ENCODE assay signal across 8 cellular contexts in the genomic region with DNA sequence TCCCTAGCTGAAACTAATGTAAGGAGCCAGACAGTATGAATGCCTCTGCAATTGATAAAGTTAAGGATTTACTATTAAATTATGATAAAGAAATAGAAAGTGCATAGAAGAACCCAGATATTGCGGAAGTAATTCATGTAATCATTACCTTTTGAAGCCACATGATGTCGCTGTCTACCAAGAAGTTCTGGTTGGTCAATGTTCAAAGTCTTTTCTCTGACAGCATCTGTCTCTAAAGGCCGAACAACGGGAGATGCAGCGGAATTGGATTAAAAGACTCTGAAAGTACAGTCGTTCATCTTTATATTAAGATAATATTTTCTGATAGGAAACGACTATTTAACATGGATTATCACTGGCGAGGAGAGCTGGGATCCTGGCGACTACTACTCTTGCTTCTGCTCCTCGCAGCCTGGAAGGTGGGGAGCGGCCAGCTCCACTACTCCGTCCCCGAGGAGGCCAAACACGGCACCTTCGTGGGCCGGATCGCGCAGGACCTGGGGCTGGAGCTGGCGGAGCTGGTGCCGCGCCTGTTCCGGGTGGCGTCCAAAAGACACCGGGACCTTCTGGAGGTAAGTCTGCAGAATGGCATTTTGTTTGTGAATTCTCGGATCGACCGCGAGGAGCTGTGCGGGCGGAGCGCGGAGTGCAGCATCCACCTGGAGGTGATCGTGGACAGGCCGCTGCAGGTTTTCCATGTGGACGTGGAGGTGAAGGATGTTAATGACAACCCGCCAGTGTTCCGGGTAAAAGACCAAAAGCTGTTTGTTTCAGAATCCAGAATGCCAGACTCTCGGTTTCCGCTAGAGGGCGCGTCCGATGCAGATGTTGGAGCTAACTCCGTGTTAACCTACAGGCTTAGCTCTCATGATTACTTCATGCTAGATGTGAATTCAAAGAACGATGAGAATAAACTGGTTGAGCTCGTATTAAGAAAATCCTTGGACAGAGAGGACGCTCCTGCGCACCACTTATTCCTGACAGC. TPM values are rescaled to one million over a fixed set of nuclear protein-coding genes. Genes with fewer than 3 reads are reported as not detected.
A peak's percentile ranks its signal among the peaks of the same experiment; 100 is the strongest.
DNase-seq lines count a peak whose midpoint lies in the region; ATAC-seq and TF ChIP-seq lines count a peak whose summit lies in the region.

A gene with protein sequence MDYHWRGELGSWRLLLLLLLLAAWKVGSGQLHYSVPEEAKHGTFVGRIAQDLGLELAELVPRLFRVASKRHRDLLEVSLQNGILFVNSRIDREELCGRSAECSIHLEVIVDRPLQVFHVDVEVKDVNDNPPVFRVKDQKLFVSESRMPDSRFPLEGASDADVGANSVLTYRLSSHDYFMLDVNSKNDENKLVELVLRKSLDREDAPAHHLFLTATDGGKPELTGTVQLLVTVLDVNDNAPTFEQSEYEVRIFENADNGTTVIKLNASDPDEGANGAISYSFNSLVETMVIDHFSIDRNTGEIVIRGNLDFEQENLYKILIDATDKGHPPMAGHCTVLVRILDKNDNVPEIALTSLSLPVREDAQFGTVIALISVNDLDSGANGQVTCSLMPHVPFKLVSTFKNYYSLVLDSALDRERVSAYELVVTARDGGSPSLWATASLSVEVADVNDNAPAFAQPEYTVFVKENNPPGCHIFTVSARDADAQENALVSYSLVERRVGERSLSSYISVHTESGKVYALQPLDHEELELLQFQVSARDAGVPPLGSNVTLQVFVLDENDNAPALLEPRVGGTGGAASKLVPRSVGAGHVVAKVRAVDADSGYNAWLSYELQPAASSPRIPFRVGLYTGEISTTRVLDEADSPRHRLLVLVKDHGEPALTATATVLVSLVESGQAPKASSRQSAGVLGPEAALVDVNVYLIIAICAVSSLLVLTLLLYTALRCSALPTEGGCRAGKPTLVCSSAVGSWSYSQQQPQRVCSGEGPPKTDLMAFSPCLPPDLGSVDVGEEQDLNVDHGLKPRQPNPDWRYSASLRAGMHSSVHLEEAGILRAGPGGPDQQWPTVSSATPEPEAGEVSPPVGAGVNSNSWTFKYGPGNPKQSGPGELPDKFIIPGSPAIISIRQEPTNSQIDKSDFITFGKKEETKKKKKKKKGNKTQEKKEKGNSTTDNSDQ (plus strand): TSS at position 210 of the 985 bp plus-strand sequence. CDS start 135 bp downstream, at position 345.

- DNase-seq in AG09309 (ENCODE audit: low read depth) = no peak
- DNase-seq in H7 = peak; percentile 78
- DNase-seq in PC-3 = peak; percentile 73
- DNase-seq in foreskin keratinocyte = no peak
- no peak for DNase-seq in body of pancreas
- DNase-seq in activated effector memory CD4-positive, alpha-beta T cell treated with Interleukin-2 at 50 U/mL for 16 hours = no peak
- DNase-seq in left colon = no peak
- no peak for DNase-seq in left cardiac atrium

- peak within 1 kb of the TSS; percentile 44; the same call in 1 of the 2 replicates for H3K9ac ChIP-seq in PC-3 (ENCODE audit: low read length)

- no TSS peak for BruUV-seq in PC-3 (replicated peaks; lab: Mats Ljungman, UMichigan)

- H3K79me2 ChIP-seq in PC-3 (ENCODE audit: low read length) = no peaks in the 10 kb centered on the region

- TF ChIP-seq POLR2A in body of pancreas (IDR thresholded peaks at IDR 0.05) = no peak

- H3K4me3 ChIP-seq in AG09309 (ENCODE audit: control insufficient read depth, low read depth, low read length) = peak within 1 kb of the TSS; percentile 25
- no peak within 1 kb of the TSS; the same call in 1 of the 2 replicates for H3K4me3 ChIP-seq in H7 (ENCODE audit: insufficient read depth, low read depth, low read length)
- H3K4me3 ChIP-seq in PC-3 (ENCODE audit: low read length) = peak within 1 kb of the TSS; percentile 74
- H3K4me3 ChIP-seq in body of pancreas = no peak within 1 kb of the TSS

- H3K4me1 ChIP-seq in PC-3 (ENCODE audit: insufficient read depth, low read length) (no peaks in the 10 kb centered on the region), foreskin keratinocyte (no peaks in the 10 kb centered on the region), body of pancreas (no peaks in the 10 kb centered on the region)

- ATAC-seq in PC-3 = peak; percentile 92
- ATAC-seq in foreskin keratinocyte = no peak
- no peak for ATAC-seq in body of pancreas
- ATAC-seq in left colon = no peak
- ATAC-seq in left cardiac atrium = no peak

- H3K9me3 ChIP-seq in PC-3 (ENCODE audit: low read length) (no peaks in the 10 kb centered on the region), body of pancreas (peaks cover 0 to 27% (median 0%) of the 10 kb centered on the region in 3 donors)

- H3K27me3 ChIP-seq in H7 (ENCODE audit: control insufficient read depth, insufficient read depth, low read length) = no peaks in the 10 kb centered on the region
- H3K27me3 ChIP-seq in PC-3 (ENCODE audit: low read length) = no peaks in the 10 kb centered on the region
- H3K27me3 ChIP-seq in foreskin keratinocyte = no peaks in the 10 kb centered on the region
- no peaks in the 10 kb centered on the region for H3K27me3 ChIP-seq in body of pancreas

- intact Hi-C loops in PC-3 (cut with micrococcal nuclease) = loop anchor here (1.0 to 10.0 kb wide), 5 partner anchors 34 to 724 kb away; partner anchors contain the start of genes PCDHA12, PCDHA13 and PCDHA4
- intact Hi-C loops in body of pancreas (cut with DNase I) = no loop called here
- intact Hi-C loops in left colon (cut with DNase I, micrococcal nuclease) = no loop called here
- intact Hi-C loops in left cardiac atrium (cut with DNase I) = no loop called here

- H3F3A ChIP-seq in PC-3 (ENCODE audit: low read length, unreplicated experiment) = no peaks in the 10 kb centered on the region

- POLR2A ChIA-PET in PC-3 (lab: Charles Lee; ENCODE audit: unreplicated experiment) = interaction anchor here (0.6 to 0.7 kb wide), 2 partner anchors 157 to 556 kb away, joined by 3 to 7 read pairs; no protein-coding TSS in a partner anchor

- H3K27ac ChIP-seq in PC-3 (ENCODE audit: low read length) (no peak within 1 kb of the TSS), foreskin keratinocyte (no peak within 1 kb of the TSS), body of pancreas (no peak within 1 kb of the TSS)

- 17 to 25% methylated on average over 38 to 47 of the region's 47 CpGs for WGBS in body of pancreas, 2 donors

- CTCF ChIA-PET in PC-3 (lab: Charles Lee) = interaction anchor here (0.5 to 1.5 kb wide), 13 partner anchors 20 to 1798 kb away, joined by 3 to 34 read pairs (median 4); partner anchors contain the start of genes PCDHA5 and PCDHB1

- H3K36me3 ChIP-seq in H7 (replicated peaks; ENCODE audit: control insufficient read depth, insufficient read depth, low read length) (no peaks in the 10 kb centered on the region), PC-3 (ENCODE audit: low read depth, low read length) (no peaks in the 10 kb centered on the region), body of pancreas (replicated peaks in 1 of 2; ENCODE audit: insufficient read depth in 1 of 2, low read depth in 2 of 2) (no peaks in the 10 kb centered on the region)

- TF ChIP-seq CTCF in AG09309 (IDR thresholded peaks at IDR 0.05; ENCODE audit: control insufficient read depth, insufficient read depth, low read depth, low read length, missing control alignments) (peak; percentile 64), PC-3 (conservative IDR thresholded peaks at IDR 0.05; ENCODE audit: low read depth, low read length) (peak; percentile 69), foreskin keratinocyte (conservative IDR thresholded peaks at IDR 0.05) (peak; percentile 43), body of pancreas (IDR thresholded peaks at IDR 0.05) (no peak)

- peak within 1 kb of the TSS; percentile 93 for H2AFZ ChIP-seq in PC-3 (ENCODE audit: low read length)

- no peaks in the 10 kb centered on the region for H4K20me1 ChIP-seq in PC-3 (ENCODE audit: low read length)

- no peaks in the 10 kb centered on the region for H3K9me2 ChIP-seq in PC-3 (replicated peaks; ENCODE audit: low read length)

- H3K4me2 ChIP-seq in PC-3 (ENCODE audit: low read length) = peak within 1 kb of the TSS; percentile 91

RNA-seq across cellular contexts. Expression of the gene that starts here (rescaled TPM):
- 0.11 and 0.14 TPM in 2 replicates for total RNA-seq in H7 (2014; rRNA removed; shearing (Covaris generic))
- total RNA-seq in PC-3 (2014; rRNA removed) (0.11 TPM in 1 of 2 replicates, not detected in the other), foreskin keratinocyte (not detected in 2 replicates), body of pancreas (1 to 10 TPM; 2.1 to 4.6 TPM), left colon (not detected), left cardiac atrium (under 1 TPM; 0.06 to 0.10 TPM)
- not detected in 2 replicates for polyA plus RNA-seq in foreskin keratinocyte

Comparison
In these comparisons a context has a peak if more than half of its experiments do, and no peak if none do; other contexts are left out.
1. Peak in DNase-seq in H7; RNA of the gene not detected or under 1 TPM.
2. Peak in DNase-seq, ATAC-seq, H3K4me3 ChIP-seq, H3K9ac ChIP-seq and H3K4me2 ChIP-seq in PC-3; RNA of the gene not detected or under 1 TPM.
3. CTCF ChIP-seq: peak in AG09309 (single experiment), PC-3 (single experiment) and foreskin keratinocyte (single experiment); none in body of pancreas (0 of 7).